ENCODE assay signal across 8 cellular contexts in genomic region chr7:17300012-17300411, GRCh38. TPM values are rescaled to one million over a fixed set of nuclear protein-coding genes. Genes with fewer than 3 reads are reported as not detected.
A peak's percentile ranks its signal among the peaks of the same experiment; 100 is the strongest.
DNase-seq lines count a peak whose midpoint lies in the region; ATAC-seq, FAIRE-seq and TF ChIP-seq lines count a peak whose summit lies in the region.

No MANE protein-coding gene starts in this region.

- FAIRE-seq in pancreas (lab: Jason Lieb, UNC) = peak; percentile 70

- H3K27me3 ChIP-seq in DOHH2 (ENCODE audit: control insufficient read depth, low read length) (no peaks in the 10 kb centered on the region), RWPE2 (ENCODE audit: insufficient read depth, poor library complexity, severe bottlenecking) (no peaks in the 10 kb centered on the region), esophagus muscularis mucosa (peaks cover 0 to 4% (median 0%) of the 10 kb centered on the region in 4 donors), pancreas (no peaks in the 10 kb centered on the region)

- 24% methylated on average over 5 of the region's 5 CpGs for WGBS in esophagus muscularis mucosa
- WGBS in pancreas, 2 donors = 15 to 16% methylated on average over 5 of the region's 5 CpGs

- peaks cover 28% of the 10 kb centered on the region for H3F3A ChIP-seq in DOHH2 (ENCODE audit: control insufficient read depth, insufficient read depth)

- no peak for TF ChIP-seq POLR2A in esophagus muscularis mucosa (IDR thresholded peaks at IDR 0.05; ENCODE audit: low read depth)

- intact Hi-C loops in esophagus muscularis mucosa (cut with DNase I) (loop anchor here (10.0 kb wide), 2 partner anchors 345 to 665 kb away; no protein-coding TSS in a partner anchor), pancreas (cut with DNase I) (loop anchor here in 1 of 3 donors (10.0 kb wide), 1 partner anchor 315 kb away; no protein-coding TSS in a partner anchor)

- H3K4me1 ChIP-seq in DOHH2 (ENCODE audit: control insufficient read depth, low read length) (peaks cover 62% of the 10 kb centered on the region), RWPE2 (ENCODE audit: insufficient read depth, poor library complexity, severe bottlenecking) (peaks cover 42% of the 10 kb centered on the region), esophagus muscularis mucosa (peaks cover 17 to 44% (median 32%) of the 10 kb centered on the region in 4 donors), pancreas (peaks cover 0 to 27% (median 20%) of the 10 kb centered on the region in 3 donors)

- H4K20me1 ChIP-seq in DOHH2 (ENCODE audit: control insufficient read depth, insufficient read depth, low read depth, low read length) = 0 out of 2 replicates have a peak, but pooled peaks cover 3% of the 10 kb centered on the region

- H3K4me3 ChIP-seq in DOHH2 (ENCODE audit: low read length) (peak overlapping the region; percentile 90), RWPE2 (ENCODE audit: severe bottlenecking) (peak overlapping the region; percentile 77), esophagus muscularis mucosa (peak overlapping the region; percentile 90 to 98 (median 93)), pancreas (peak overlapping the region; percentile 66 to 95 (median 86))

- peaks cover 61% of the 10 kb centered on the region for H3K79me2 ChIP-seq in DOHH2 (ENCODE audit: control insufficient read depth, low read length)

- TF ChIP-seq CTCF in DOHH2 (IDR thresholded peaks at IDR 0.05; ENCODE audit: low read depth, low read length, poor library complexity, severe bottlenecking) (no peak), RWPE2 (IDR thresholded peaks at IDR 0.05; ENCODE audit: poor library complexity, severe bottlenecking) (no peak), esophagus muscularis mucosa (IDR thresholded peaks at IDR 0.05) (no peak), pancreas (IDR thresholded peaks at IDR 0.05) (no peak)

- DNase-seq in RWPE2 (ENCODE audit: low spot score) (no peak), esophagus muscularis mucosa (ENCODE audit: extremely low spot score) (no peak), pancreas (no peak), A172 (ENCODE audit: low spot score) (no peak), NOMO-1 treated with dmso at 0.1 percent for 144 hours (lab: John Stamatoyannopoulos, UW; ENCODE audit: unreplicated experiment) (no peak)

- no peak for ATAC-seq in RWPE2 (ENCODE audit: low read depth)
- no peak for ATAC-seq in pancreas
- ATAC-seq in HG03159 (IDR thresholded peaks at IDR 0.05; ENCODE audit: unreplicated experiment) = no peak
- ATAC-seq in esophagus mucosa = no peak

- H3K9me3 ChIP-seq in DOHH2 (ENCODE audit: control insufficient read depth, insufficient read depth, low read length) (peaks cover 8% of the 10 kb centered on the region), RWPE2 (ENCODE audit: severe bottlenecking) (no peaks in the 10 kb centered on the region), esophagus muscularis mucosa (no peaks in the 10 kb centered on the region), pancreas (no peaks in the 10 kb centered on the region)

- H3K36me3 ChIP-seq in DOHH2 (ENCODE audit: control insufficient read depth, low read length) (peaks cover 6% of the 10 kb centered on the region), RWPE2 (ENCODE audit: low read depth) (no peaks in the 10 kb centered on the region), esophagus muscularis mucosa (no peaks in the 10 kb centered on the region), pancreas (no peaks in the 10 kb centered on the region)

- TF ChIP-seq EP300 in esophagus muscularis mucosa (IDR thresholded peaks at IDR 0.05) = no peak

- H3K27ac ChIP-seq in DOHH2 (ENCODE audit: low read depth, low read length) (peak overlapping the region; percentile 47), RWPE2 (ENCODE audit: poor library complexity, severe bottlenecking) (peak overlapping the region; percentile 67), esophagus muscularis mucosa (replicated peaks in 1 of 4) (peak overlapping the region; percentile 92 to 97 (median 94)), pancreas (peak overlapping the region in 2 of 4 donors; percentile 91 to 96)

- no peaks in the 10 kb centered on the region for H3K9me2 ChIP-seq in DOHH2 (replicated peaks; ENCODE audit: control insufficient read depth, low read length)

- peak overlapping the region; percentile 93 for H3K4me2 ChIP-seq in DOHH2 (ENCODE audit: low read length)

RNA-seq across cellular contexts. Expression of gene AHR, which starts 1.6 kb away (rescaled TPM):
- total RNA-seq in esophagus muscularis mucosa (100 to 1,000 TPM in 1 of 4 donors, 10 to 100 TPM in 3; 67.3 to 111 (median 77.8) TPM), pancreas (10 to 100 TPM in 3 of 6 donors, 1 to 10 TPM in 3; 6.9 to 31.8 (median 11.5) TPM), esophagus mucosa (34.3 TPM)
- polyA plus RNA-seq in pancreas = 1 to 10 TPM; 3.2 to 6.5 TPM
- total RNA-seq in A172 (2014; rRNA removed; shearing (Covaris generic)) = not detected in 2 replicates
